1 cellular context compared by ENCODE assay signal in genomic region chr12:617304-617915, GRCh38.
TF ChIP-seq lines count a peak whose summit lies in the region.

No MANE protein-coding gene starts in this region.

TF ChIP-seq in HepG2, 621 proteins besides CTCF, POLR2A, EP300 and RAD21 (continued from another document and continues in another):
- TF ChIP-seq HMGXB4 (CRISPR knock-in tag; IDR thresholded peaks at IDR 0.05; ENCODE audit: borderline replicate concordance in 1 of 2, low read depth in 1 of 2), result peak; percentile 38 to 73; a peak in 1 of 4 replicates
- TF ChIP-seq THRA (CRISPR knock-in tag; IDR thresholded peaks at IDR 0.05; ENCODE audit: borderline replicate concordance), result peak; percentile 69; the same call in 1 of the 2 replicates
- 0 out of 2 replicates have a peak, but pooled peaks have one; percentile 67 for TF ChIP-seq THAP7 (CRISPR knock-in tag; IDR thresholded peaks at IDR 0.05)
- TF ChIP-seq MTA1 (CRISPR knock-in tag; IDR thresholded peaks at IDR 0.05; ENCODE audit: borderline replicate concordance), result peak; percentile 78; the same call in 1 of the 2 replicates
- TF ChIP-seq ZNF841 (CRISPR knock-in tag; IDR thresholded peaks at IDR 0.05; ENCODE audit: borderline replicate concordance), result no peak
- peak; percentile 79 for TF ChIP-seq SAP130 (CRISPR knock-in tag; IDR thresholded peaks at IDR 0.05; ENCODE audit: low read depth)
- no peak for TF ChIP-seq ZNF569 (CRISPR knock-in tag; IDR thresholded peaks at IDR 0.05; ENCODE audit: borderline replicate concordance)
- no peak for TF ChIP-seq SIX4 (CRISPR knock-in tag; IDR thresholded peaks at IDR 0.05)
- 0 out of 2 replicates have a peak, but pooled peaks have one; percentile 35 for TF ChIP-seq YEATS4 (CRISPR knock-in tag; IDR thresholded peaks at IDR 0.05; ENCODE audit: borderline replicate concordance)
- no peak for TF ChIP-seq ZFAT (CRISPR knock-in tag; conservative IDR thresholded peaks at IDR 0.05)
- no peak for TF ChIP-seq ZNF354B (CRISPR knock-in tag; IDR thresholded peaks at IDR 0.05)
- TF ChIP-seq TP53 (CRISPR knock-in tag; conservative IDR thresholded peaks at IDR 0.05), result no peak
- peak; percentile 86 for TF ChIP-seq SMAD3 (CRISPR knock-in tag; IDR thresholded peaks at IDR 0.05)
- TF ChIP-seq ZNF350 (CRISPR knock-in tag; IDR thresholded peaks at IDR 0.05; ENCODE audit: borderline replicate concordance, low read depth), result peak; percentile 60; the same call in 1 of the 2 replicates
- TF ChIP-seq, protein P1, sequence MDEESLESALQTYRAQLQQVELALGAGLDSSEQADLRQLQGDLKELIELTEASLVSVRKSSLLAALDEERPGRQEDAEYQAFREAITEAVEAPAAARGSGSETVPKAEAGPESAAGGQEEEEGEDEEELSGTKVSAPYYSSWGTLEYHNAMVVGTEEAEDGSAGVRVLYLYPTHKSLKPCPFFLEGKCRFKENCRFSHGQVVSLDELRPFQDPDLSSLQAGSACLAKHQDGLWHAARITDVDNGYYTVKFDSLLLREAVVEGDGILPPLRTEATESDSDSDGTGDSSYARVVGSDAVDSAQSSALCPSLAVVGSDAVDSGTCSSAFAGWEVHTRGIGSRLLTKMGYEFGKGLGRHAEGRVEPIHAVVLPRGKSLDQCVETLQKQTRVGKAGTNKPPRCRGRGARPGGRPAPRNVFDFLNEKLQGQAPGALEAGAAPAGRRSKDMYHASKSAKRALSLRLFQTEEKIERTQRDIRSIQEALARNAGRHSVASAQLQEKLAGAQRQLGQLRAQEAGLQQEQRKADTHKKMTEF (CRISPR knock-in tag; IDR thresholded peaks at IDR 0.05), result peak; percentile 61
- no peak for TF ChIP-seq ZNF556 (CRISPR knock-in tag; IDR thresholded peaks at IDR 0.05; ENCODE audit: borderline replicate concordance)
- peak; percentile 94; the same call in 1 of the 2 replicates for TF ChIP-seq ZNF292 (CRISPR knock-in tag; IDR thresholded peaks at IDR 0.05; ENCODE audit: borderline replicate concordance, low read depth)
- no peak for TF ChIP-seq ZNF180 (CRISPR knock-in tag; IDR thresholded peaks at IDR 0.05; ENCODE audit: borderline replicate concordance, low read depth)
- TF ChIP-seq, protein P2, sequence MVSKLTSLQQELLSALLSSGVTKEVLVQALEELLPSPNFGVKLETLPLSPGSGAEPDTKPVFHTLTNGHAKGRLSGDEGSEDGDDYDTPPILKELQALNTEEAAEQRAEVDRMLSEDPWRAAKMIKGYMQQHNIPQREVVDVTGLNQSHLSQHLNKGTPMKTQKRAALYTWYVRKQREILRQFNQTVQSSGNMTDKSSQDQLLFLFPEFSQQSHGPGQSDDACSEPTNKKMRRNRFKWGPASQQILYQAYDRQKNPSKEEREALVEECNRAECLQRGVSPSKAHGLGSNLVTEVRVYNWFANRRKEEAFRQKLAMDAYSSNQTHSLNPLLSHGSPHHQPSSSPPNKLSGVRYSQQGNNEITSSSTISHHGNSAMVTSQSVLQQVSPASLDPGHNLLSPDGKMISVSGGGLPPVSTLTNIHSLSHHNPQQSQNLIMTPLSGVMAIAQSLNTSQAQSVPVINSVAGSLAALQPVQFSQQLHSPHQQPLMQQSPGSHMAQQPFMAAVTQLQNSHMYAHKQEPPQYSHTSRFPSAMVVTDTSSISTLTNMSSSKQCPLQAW (CRISPR knock-in tag; IDR thresholded peaks at IDR 0.05), result peak; percentile 81
- TF ChIP-seq, protein P3, sequence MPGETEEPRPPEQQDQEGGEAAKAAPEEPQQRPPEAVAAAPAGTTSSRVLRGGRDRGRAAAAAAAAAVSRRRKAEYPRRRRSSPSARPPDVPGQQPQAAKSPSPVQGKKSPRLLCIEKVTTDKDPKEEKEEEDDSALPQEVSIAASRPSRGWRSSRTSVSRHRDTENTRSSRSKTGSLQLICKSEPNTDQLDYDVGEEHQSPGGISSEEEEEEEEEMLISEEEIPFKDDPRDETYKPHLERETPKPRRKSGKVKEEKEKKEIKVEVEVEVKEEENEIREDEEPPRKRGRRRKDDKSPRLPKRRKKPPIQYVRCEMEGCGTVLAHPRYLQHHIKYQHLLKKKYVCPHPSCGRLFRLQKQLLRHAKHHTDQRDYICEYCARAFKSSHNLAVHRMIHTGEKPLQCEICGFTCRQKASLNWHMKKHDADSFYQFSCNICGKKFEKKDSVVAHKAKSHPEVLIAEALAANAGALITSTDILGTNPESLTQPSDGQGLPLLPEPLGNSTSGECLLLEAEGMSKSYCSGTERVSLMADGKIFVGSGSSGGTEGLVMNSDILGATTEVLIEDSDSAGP (CRISPR knock-in tag; IDR thresholded peaks at IDR 0.05; ENCODE audit: borderline replicate concordance), result peak; percentile 58; the same call in 1 of the 2 replicates
- peak; percentile 60; the same call in 1 of the 2 replicates for TF ChIP-seq TFDP1 (CRISPR knock-in tag; IDR thresholded peaks at IDR 0.05; ENCODE audit: borderline replicate concordance)
- TF ChIP-seq, protein P4, sequence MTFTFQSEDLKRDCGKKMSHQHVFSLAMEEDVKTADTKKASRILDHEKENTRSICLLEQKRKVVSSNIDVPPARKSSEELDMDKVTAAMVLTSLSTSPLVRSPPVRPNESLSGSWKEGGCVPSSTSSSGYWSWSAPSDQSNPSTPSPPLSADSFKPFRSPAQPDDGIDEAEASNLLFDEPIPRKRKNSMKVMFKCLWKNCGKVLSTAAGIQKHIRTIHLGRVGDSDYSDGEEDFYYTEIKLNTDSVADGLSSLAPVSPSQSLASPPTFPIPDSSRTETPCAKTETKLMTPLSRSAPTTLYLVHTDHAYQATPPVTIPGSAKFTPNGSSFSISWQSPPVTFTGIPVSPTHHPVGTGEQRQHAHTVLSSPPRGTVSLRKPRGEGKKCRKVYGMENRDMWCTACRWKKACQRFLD (CRISPR knock-in tag; IDR thresholded peaks at IDR 0.05; ENCODE audit: borderline replicate concordance), result no peak
- no peak for TF ChIP-seq FIP1L1 (IDR thresholded peaks at IDR 0.05; ENCODE audit: borderline replicate concordance, insufficient read depth, low read depth, low read length)
- TF ChIP-seq ATM (IDR thresholded peaks at IDR 0.05; ENCODE audit: borderline replicate concordance), result no peak
- TF ChIP-seq CBX5 (CRISPR knock-in tag; IDR thresholded peaks at IDR 0.05; ENCODE audit: borderline replicate concordance), result peak; percentile 77; the same call in 1 of the 2 replicates
- TF ChIP-seq, protein P5, sequence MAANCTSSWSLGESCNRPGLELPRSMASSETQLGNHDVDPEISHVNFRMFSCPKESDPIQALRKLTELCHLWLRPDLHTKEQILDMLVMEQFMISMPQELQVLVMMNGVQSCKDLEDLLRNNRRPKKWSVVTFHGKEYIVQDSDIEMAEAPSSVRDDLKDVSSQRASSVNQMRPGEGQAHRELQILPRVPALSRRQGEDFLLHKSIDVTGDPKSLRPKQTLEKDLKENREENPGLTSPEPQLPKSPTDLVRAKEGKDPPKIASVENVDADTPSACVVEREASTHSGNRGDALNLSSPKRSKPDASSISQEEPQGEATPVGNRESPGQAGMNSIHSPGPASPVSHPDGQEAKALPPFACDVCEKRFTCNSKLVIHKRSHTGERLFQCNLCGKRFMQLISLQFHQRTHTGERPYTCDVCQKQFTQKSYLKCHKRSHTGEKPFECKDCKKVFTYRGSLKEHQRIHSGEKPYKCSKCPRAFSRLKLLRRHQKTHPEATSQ (CRISPR knock-in tag; IDR thresholded peaks at IDR 0.05; ENCODE audit: borderline replicate concordance), result 0 out of 2 replicates have a peak, but pooled peaks have one; percentile 39
- TF ChIP-seq TMF1 (CRISPR knock-in tag; IDR thresholded peaks at IDR 0.05; ENCODE audit: low read depth), result no peak
- TF ChIP-seq MIER3 (CRISPR knock-in tag; IDR thresholded peaks at IDR 0.05; ENCODE audit: borderline replicate concordance), result peak; percentile 71; the same call in 1 of the 2 replicates
- no peak for TF ChIP-seq YY1 (IDR thresholded peaks at IDR 0.05; ENCODE audit: insufficient read depth, insufficient replicate concordance, low read depth, low read length)
- peak; percentile 50; the same call in 1 of the 2 replicates for TF ChIP-seq JUND (CRISPR knock-in tag; IDR thresholded peaks at IDR 0.05)
- TF ChIP-seq IKZF5 (CRISPR knock-in tag; IDR thresholded peaks at IDR 0.05), result peak; percentile 44; the same call in 1 of the 2 replicates
- TF ChIP-seq MED1 (CRISPR knock-in tag; IDR thresholded peaks at IDR 0.05), result peak; percentile 88
- peak; percentile 79; the same call in 1 of the 2 replicates for TF ChIP-seq FOXJ3 (CRISPR knock-in tag; IDR thresholded peaks at IDR 0.05; ENCODE audit: borderline replicate concordance)
- TF ChIP-seq UBTF (CRISPR knock-in tag; IDR thresholded peaks at IDR 0.05), result peak; percentile 49
- TF ChIP-seq MEF2D (CRISPR knock-in tag; IDR thresholded peaks at IDR 0.05), result peak; percentile 35; the same call in 1 of the 2 replicates
- TF ChIP-seq ZNF709 (CRISPR knock-in tag; IDR thresholded peaks at IDR 0.05), result no peak
- TF ChIP-seq, protein P6, sequence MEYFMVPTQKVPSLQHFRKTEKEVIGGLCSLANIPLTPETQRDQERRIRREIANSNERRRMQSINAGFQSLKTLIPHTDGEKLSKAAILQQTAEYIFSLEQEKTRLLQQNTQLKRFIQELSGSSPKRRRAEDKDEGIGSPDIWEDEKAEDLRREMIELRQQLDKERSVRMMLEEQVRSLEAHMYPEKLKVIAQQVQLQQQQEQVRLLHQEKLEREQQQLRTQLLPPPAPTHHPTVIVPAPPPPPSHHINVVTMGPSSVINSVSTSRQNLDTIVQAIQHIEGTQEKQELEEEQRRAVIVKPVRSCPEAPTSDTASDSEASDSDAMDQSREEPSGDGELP (IDR thresholded peaks at IDR 0.05; ENCODE audit: borderline replicate concordance, low read depth), result peak; percentile 82
